Comparison of ENCODE assay signal across 9 cellular contexts in the genomic region with DNA sequence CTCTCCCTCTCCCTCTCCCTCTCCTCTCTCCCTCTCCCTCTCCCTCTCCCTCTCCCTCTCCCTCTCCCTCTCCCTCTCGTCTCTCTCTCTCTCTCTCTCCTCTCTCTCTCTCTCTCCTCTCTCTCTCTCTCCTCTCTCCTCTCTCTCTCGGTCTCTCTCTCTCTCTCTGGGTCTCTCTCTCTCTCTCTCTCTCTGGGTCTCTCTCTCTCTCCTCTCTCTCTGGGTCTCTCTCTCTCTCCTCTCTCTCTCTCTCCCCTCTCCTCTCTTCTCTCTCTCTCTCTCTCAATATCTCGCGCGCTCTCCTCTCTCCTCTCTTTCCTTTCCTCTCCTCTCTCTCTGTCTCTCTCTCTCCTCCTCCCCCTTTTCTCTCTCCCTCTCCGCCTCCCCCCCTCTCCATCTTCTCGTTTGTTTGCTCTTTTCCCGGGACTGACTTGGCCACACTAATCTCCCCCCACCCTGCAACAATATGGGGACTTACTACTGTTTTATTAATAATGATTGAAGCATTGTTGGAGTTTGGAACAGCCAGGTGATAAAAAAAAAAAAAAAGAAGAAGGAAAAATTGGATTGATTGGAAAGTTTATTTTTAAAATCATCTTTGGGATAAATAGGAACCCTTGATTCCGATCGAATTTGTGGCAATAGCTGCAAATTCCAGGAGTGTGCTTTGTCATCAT. TPM values are rescaled to one million over a fixed set of nuclear protein-coding genes. Genes with fewer than 3 reads are reported as not detected.
DNase-seq lines count a peak whose midpoint lies in the region; ATAC-seq and TF ChIP-seq lines count a peak whose summit lies in the region.
"Had no signal": no experiment of that assay in that cellular context is flagged by ENCODE, and none has a peak within 500 bp of the region (broad histone marks: within the 10 kb centered on the region; RNA-seq: fewer than 3 reads in every experiment).

No MANE protein-coding gene starts in this region.

- peaks cover 34 to 40% of the 10 kb centered on the region in 2 donors for H3K27me3 Mint-ChIP-seq in natural killer cell treated with Interleukin-12 subunit alpha and Interleukin-12 subunit beta and Interleukin-15 and Interleukin-18, amount 100 ng/mL, for 72 hours

- peaks cover 22 to 27% of the 10 kb centered on the region in 2 donors for H3K4me1 Mint-ChIP-seq in natural killer cell treated with Interleukin-12 subunit alpha and Interleukin-12 subunit beta and Interleukin-15 and Interleukin-18, amount 100 ng/mL, for 72 hours (ENCODE audit: low read depth in 2 of 2)

- no peak for TF ChIP-seq POLR2A in Peyer's patch (IDR thresholded peaks at IDR 0.05)

- no peak overlapping the region for H3K4me3 Mint-ChIP-seq in natural killer cell treated with Interleukin-12 subunit alpha and Interleukin-12 subunit beta and Interleukin-15 and Interleukin-18, amount 100 ng/mL, for 72 hours

- H3K9me3 ChIP-seq in Peyer's patch (no peaks in the 10 kb centered on the region), subcutaneous abdominal adipose tissue (ENCODE audit: control insufficient read depth in 5 of 5, low read length in 5 of 5) (no peaks in the 10 kb centered on the region)

- H3K27me3 ChIP-seq in Peyer's patch (peaks cover 0 to 41% of the 10 kb centered on the region in 2 donors), subcutaneous abdominal adipose tissue (ENCODE audit: control insufficient read depth in 5 of 5, insufficient read depth in 4 of 5, low read length in 5 of 5) (peaks cover 0 to 13% (median 2%) of the 10 kb centered on the region in 5 donors)

- peaks cover 7% of the 10 kb centered on the region for H3K36me3 Mint-ChIP-seq in natural killer cell treated with Interleukin-12 subunit alpha and Interleukin-12 subunit beta and Interleukin-15 and Interleukin-18, amount 100 ng/mL, for 72 hours

- H3K4me3 ChIP-seq in Peyer's patch (peak overlapping the region in 3 of 4 donors; percentile 45 to 72 (median 59)), subcutaneous abdominal adipose tissue (ENCODE audit: low read depth in 1 of 5, low read length in 5 of 5) (peak overlapping the region; percentile 81 to 92 (median 88))

- H3K9ac ChIP-seq in subcutaneous abdominal adipose tissue (ENCODE audit: low read length in 5 of 5), result peak overlapping the region in 3 of 5 donors; percentile 20 to 66 (median 60)

- TF ChIP-seq CTCF in Peyer's patch (IDR thresholded peaks at IDR 0.05), result no peak

- H3K36me3 ChIP-seq in Peyer's patch (no peaks in the 10 kb centered on the region), subcutaneous abdominal adipose tissue (ENCODE audit: control insufficient read depth in 5 of 5, insufficient read depth in 5 of 5, low read length in 5 of 5) (no peaks in the 10 kb centered on the region)

- peak overlapping the region in 2 of 4 donors; percentile 6 to 13 for H3K27ac ChIP-seq in Peyer's patch
- peak overlapping the region; percentile 66 for H3K27ac ChIP-seq in subcutaneous abdominal adipose tissue (ENCODE audit: low read depth, low read length)

- H3K9me3 Mint-ChIP-seq in natural killer cell treated with Interleukin-12 subunit alpha and Interleukin-12 subunit beta and Interleukin-15 and Interleukin-18, amount 100 ng/mL, for 72 hours, result no peaks in the 10 kb centered on the region

- no peak for ATAC-seq in natural killer cell treated with Interleukin-12 subunit alpha and Interleukin-12 subunit beta and Interleukin-15 and Interleukin-18, amount 100 ng/mL, for 72 hours

- DNase-seq in NCI-H2107 treated with DMSO at 0.1 percent for 48 hours (lab: John Stamatoyannopoulos, UW; ENCODE audit: unreplicated experiment) (peak; percentile 26), NCI-H2107 (lab: John Stamatoyannopoulos, UW) (no peak), Peyer's patch (no peak), fibroblast of gingiva (ENCODE audit: low read depth) (peak; percentile 91), mesenteric fat pad (ENCODE audit: low spot score) (no peak)
- no peak for DNase-seq in natural killer cell treated with Interleukin-12 subunit alpha and Interleukin-12 subunit beta and Interleukin-15 and Interleukin-18, amount 100 ng/mL, for 72 hours (ENCODE audit: low spot score)
- no peak for DNase-seq in stimulated activated CD4-positive, alpha-beta T cell treated with anti-CD3 and anti-CD28 coated beads, Interleukin-1b, Interleukin-23, amount 100 ng/mL, for 48 hours

- peaks cover 0 to 47% (median 23%) of the 10 kb centered on the region in 4 donors for H3K4me1 ChIP-seq in Peyer's patch
- H3K4me1 ChIP-seq in subcutaneous abdominal adipose tissue (ENCODE audit: control insufficient read depth in 5 of 5, insufficient read depth in 5 of 5, low read length in 5 of 5), result peaks cover 2 to 65% (median 53%) of the 10 kb centered on the region in 5 donors

- no peak overlapping the region for H3K27ac Mint-ChIP-seq in natural killer cell treated with Interleukin-12 subunit alpha and Interleukin-12 subunit beta and Interleukin-15 and Interleukin-18, amount 100 ng/mL, for 72 hours
- H3K27ac Mint-ChIP-seq: CD4-positive, CD25-positive, alpha-beta regulatory T cell had no signal

RNA-seq across cellular contexts. Expression of gene NR2F1-AS1, which starts 0.9 kb away (rescaled TPM):
- total RNA-seq in Peyer's patch (1 to 10 TPM in 3 of 4 donors, under 1 TPM in 1; 0.35 to 9.1 (median 3.2) TPM), mesenteric fat pad (23.2 TPM)
- not detected for total RNA-seq in natural killer cell treated with Interleukin-12 subunit alpha and Interleukin-12 subunit beta and Interleukin-15 and Interleukin-18, amount 100 ng/mL, for 72 hours
- total RNA-seq: CD4-positive, CD25-positive, alpha-beta regulatory T cell had no signal

RNA-seq across cellular contexts. Expression of gene NR2F1, which starts 1.1 kb away (rescaled TPM):
- total RNA-seq in Peyer's patch (10 to 100 TPM in 1 of 4 donors, 1 to 10 TPM in 3; 2.1 to 28.1 (median 7.0) TPM), mesenteric fat pad (71.5 TPM)
- not detected for total RNA-seq in natural killer cell treated with Interleukin-12 subunit alpha and Interleukin-12 subunit beta and Interleukin-15 and Interleukin-18, amount 100 ng/mL, for 72 hours
- total RNA-seq: CD4-positive, CD25-positive, alpha-beta regulatory T cell had no signal

Comparison
In these comparisons a context has a peak if more than half of its experiments do, and no peak if none do; other contexts are left out.
1. DNase-seq: peak in NCI-H2107 treated with DMSO at 0.1 percent for 48 hours (single experiment) and fibroblast of gingiva (single experiment); none in NCI-H2107 (single experiment), Peyer's patch (0 of 3), mesenteric fat pad (single experiment), natural killer cell treated with Interleukin-12 subunit alpha and Interleukin-12 subunit beta and Interleukin-15 and Interleukin-18, amount 100 ng/mL, for 72 hours (single experiment) and stimulated activated CD4-positive, alpha-beta T cell treated with anti-CD3 and anti-CD28 coated beads, Interleukin-1b, Interleukin-23, amount 100 ng/mL, for 48 hours (single experiment).